Comparison of ENCODE assay signal across 8 cellular contexts in genomic region chr9:120868676-120869359, GRCh38. TPM values are rescaled to one million over a fixed set of nuclear protein-coding genes. Genes with fewer than 3 reads are reported as not detected.
DNase-seq lines count a peak whose midpoint lies in the region; ATAC-seq lines count a peak whose summit lies in the region.

No MANE protein-coding gene starts in this region.

- no peaks in the 10 kb centered on the region for H3K9me3 Mint-ChIP-seq in activated CD8-positive, alpha-beta T cell treated with anti-CD3 and anti-CD28 coated beads, Interleukin-2, amount 10 ng/mL, durations not matched to agents 7 days and 5 days (ENCODE audit: insufficient read depth)

- peaks cover 50% of the 10 kb centered on the region for H3K4me1 Mint-ChIP-seq in activated CD8-positive, alpha-beta T cell treated with anti-CD3 and anti-CD28 coated beads, Interleukin-2, amount 10 ng/mL, durations not matched to agents 7 days and 5 days (ENCODE audit: low read depth)

- DNase-seq in NCI-H510A (lab: John Stamatoyannopoulos, UW) (peak; percentile 29), NCI-H510A treated with DMSO at 0.1 percent for 48 hours (lab: John Stamatoyannopoulos, UW) (no peak), NCI-H2227 treated with DMSO at 0.1 percent for 48 hours (lab: John Stamatoyannopoulos, UW) (peak; percentile 52), medulla oblongata (ENCODE audit: extremely low spot score) (peak; percentile 93)
- DNase-seq in activated CD8-positive, alpha-beta T cell treated with anti-CD3 and anti-CD28 coated beads, Interleukin-2, amount 10 ng/mL, durations not matched to agents 7 days and 5 days = peak; percentile 98
- peak; percentile 94 for DNase-seq in effector CD4-positive, alpha-beta T cell
- peak; percentile 95 to 99 (median 97) for DNase-seq in stimulated activated CD4-positive, alpha-beta T cell treated with anti-CD3 and anti-CD28 coated beads, TNF-alpha, amount 100 ng/mL, for 48 hours (ENCODE audit: low read depth in 3 of 3)

- no peaks in the 10 kb centered on the region for H3K27me3 Mint-ChIP-seq in activated CD8-positive, alpha-beta T cell treated with anti-CD3 and anti-CD28 coated beads, Interleukin-2, amount 10 ng/mL, durations not matched to agents 7 days and 5 days (ENCODE audit: low read depth)

- POLR2A ChIA-PET in activated CD8-positive, alpha-beta T cell treated with anti-CD3 and anti-CD28 coated beads, Interleukin-2, amount 10 ng/mL, durations not matched to agents 7 days and 5 days (lab: Charles Lee) = interaction anchor here (0.5 to 14.1 kb wide), 12 partner anchors 11 to 111 kb away, joined by 3 to 344 read pairs (median 6); partner anchors contain the start of genes PSMD5 and TRAF1

- ATAC-seq in HG02938 (IDR thresholded peaks at IDR 0.05; ENCODE audit: unreplicated experiment) = peak; percentile 82
- ATAC-seq in activated CD8-positive, alpha-beta T cell treated with anti-CD3 and anti-CD28 coated beads, Interleukin-2, amount 10 ng/mL, durations not matched to agents 7 days and 5 days = peak; percentile 97

- CTCF ChIA-PET in activated CD8-positive, alpha-beta T cell treated with anti-CD3 and anti-CD28 coated beads, Interleukin-2, amount 10 ng/mL, durations not matched to agents 7 days and 5 days (lab: Charles Lee) = interaction anchor here (0.6 to 5.4 kb wide), 27 partner anchors 10 to 253 kb away, joined by 3 to 66 read pairs (median 7); partner anchors contain the start of gene TRAF1

- peaks cover 84% of the 10 kb centered on the region for H3K36me3 Mint-ChIP-seq in activated CD8-positive, alpha-beta T cell treated with anti-CD3 and anti-CD28 coated beads, Interleukin-2, amount 10 ng/mL, durations not matched to agents 7 days and 5 days (ENCODE audit: low read depth)

- peak overlapping the region; percentile 99 for H3K27ac Mint-ChIP-seq in activated CD8-positive, alpha-beta T cell treated with anti-CD3 and anti-CD28 coated beads, Interleukin-2, amount 10 ng/mL, durations not matched to agents 7 days and 5 days

- peak overlapping the region; percentile 82 for H3K4me3 Mint-ChIP-seq in activated CD8-positive, alpha-beta T cell treated with anti-CD3 and anti-CD28 coated beads, Interleukin-2, amount 10 ng/mL, durations not matched to agents 7 days and 5 days

RNA-seq across cellular contexts. Expression of gene PHF19, which starts 8.2 kb away (rescaled TPM):
- total RNA-seq in activated CD8-positive, alpha-beta T cell treated with anti-CD3 and anti-CD28 coated beads, Interleukin-2, amount 10 ng/mL, durations not matched to agents 7 days and 5 days = 100 to 1,000 TPM; 273 to 290 TPM

RNA-seq across cellular contexts. Expression of gene PSMD5, which starts 26.1 kb away (rescaled TPM):
- total RNA-seq in activated CD8-positive, alpha-beta T cell treated with anti-CD3 and anti-CD28 coated beads, Interleukin-2, amount 10 ng/mL, durations not matched to agents 7 days and 5 days = 10 to 100 TPM; 47.9 to 50.7 TPM

RNA-seq across cellular contexts. Expression of gene TRAF1, which starts 57.8 kb away (rescaled TPM):
- 10 to 100 TPM; 51.6 to 52.9 TPM for total RNA-seq in activated CD8-positive, alpha-beta T cell treated with anti-CD3 and anti-CD28 coated beads, Interleukin-2, amount 10 ng/mL, durations not matched to agents 7 days and 5 days
